ENCODE assay signal across 26 cellular contexts in the genomic region with DNA sequence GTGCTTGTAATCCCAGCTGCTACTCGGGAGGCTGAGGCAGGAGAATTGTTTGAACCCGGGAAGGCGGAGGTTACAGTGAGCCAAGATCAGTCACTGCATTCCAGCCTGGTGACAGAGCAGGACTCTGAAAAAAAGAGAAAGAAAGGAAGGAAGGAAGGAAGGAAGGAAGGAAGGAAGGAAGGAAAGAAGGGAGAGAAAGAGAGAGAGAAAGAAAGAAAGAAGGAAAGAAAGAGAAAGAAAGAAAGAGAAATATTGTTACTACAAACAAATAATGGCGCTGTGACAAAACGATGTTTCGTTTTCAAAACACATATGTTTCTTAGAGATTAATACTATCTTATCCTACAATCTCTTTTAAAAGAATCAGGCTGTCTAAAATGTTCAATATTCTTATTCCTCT. TPM values are rescaled to one million over a fixed set of nuclear protein-coding genes. Genes with fewer than 3 reads are reported as not detected.
"Had no signal": no experiment of that assay in that cellular context is flagged by ENCODE, and none has a peak within 500 bp of the region (broad histone marks: within the 10 kb centered on the region; RNA-seq: fewer than 3 reads in every experiment).

No MANE protein-coding gene starts in this region.

- H3K36me3 ChIP-seq: stomach, thoracic aorta, thyroid gland, tibial artery, tibial nerve, transverse colon, upper lobe of left lung, upper lobe of right lung, uterus, vagina had no signal

- H3K4me1 ChIP-seq: stomach, testis, thyroid gland, tibial artery, tibial nerve, transverse colon, upper lobe of left lung, upper lobe of right lung, uterus, vagina had no signal

- H3K27ac ChIP-seq: stomach, testis, thoracic aorta, thyroid gland, tibial artery, tibial nerve, transverse colon, upper lobe of left lung, upper lobe of right lung, uterus, vagina had no signal

- ATAC-seq: stimulated activated effector memory CD8-positive, alpha-beta T cell treated with anti-CD3 and anti-CD28 coated beads, Interleukin-12 subunit alpha, Interleukin-12 subunit beta, amount 100 ng/mL, for 72 hours; stimulated activated memory B cell treated with anti-CD40 and anti-IgM and Interleukin-4, amounts not matched to agents 10 μg/mL and 1 μg/mL and 100 μg/mL, for 72 hours; stimulated activated naive B cell treated with anti-CD40 and anti-IgM and Interleukin-4, amounts not matched to agents 10 μg/mL and 1 μg/mL and 100 μg/mL, for 72 hours; stimulated activated naive CD8-positive, alpha-beta T cell treated with anti-CD3 and anti-CD28 coated beads, Interleukin-15, amount 100 ng/mL, for 72 hours; stimulated activated naive CD8-positive, alpha-beta T cell treated with anti-CD3 and anti-CD28 coated beads, Interleukin-15, Interleukin-2, amounts not matched to agents 100 U/mL and 50 U/mL, for 24 hours; upper lobe of right lung had no signal

- H3K9me3 ChIP-seq: testis, thoracic aorta, thyroid gland, tibial nerve, transverse colon, upper lobe of left lung, upper lobe of right lung, uterus, vagina had no signal

- H3K27me3 ChIP-seq: testis, thyroid gland, tibial artery, transverse colon, upper lobe of left lung, upper lobe of right lung, uterus, vagina had no signal

- H3K4me3 ChIP-seq: stomach, testis, thoracic aorta, thyroid gland, tibial artery, tibial nerve, transverse colon, upper lobe of left lung, upper lobe of right lung, uterus, vagina had no signal

- FAIRE-seq: urothelium cell line had no signal

- DNase-seq: stimulated activated CD4-positive, alpha-beta T cell treated with anti-CD3 and anti-CD28 coated beads, Interleukin-2, amount 100 ng/mL, for 24 hours; stimulated activated CD4-positive, alpha-beta T cell treated with anti-CD3 and anti-CD28 coated beads, Interleukin-2, amount 100 ng/mL, for 48 hours; stimulated activated CD4-positive, alpha-beta T cell treated with anti-CD3 and anti-CD28 coated beads, Interleukin-4, amount 100 ng/mL, for 1 hour; stimulated activated CD4-positive, alpha-beta T cell treated with anti-CD3 and anti-CD28 coated beads, Interleukin-4, amount 100 ng/mL, for 24 hours; stimulated activated CD4-positive, alpha-beta T cell treated with anti-CD3 and anti-CD28 coated beads, Interleukin-4, amount 100 ng/mL, for 4 hours; stimulated activated naive B cell treated with anti-CD40 and anti-IgM and Interleukin-4, amounts not matched to agents 10 μg/mL and 1 μg/mL and 100 μg/mL, for 72 hours; stimulated activated naive CD4-positive, alpha-beta T cell; stimulated activated naive CD4-positive, alpha-beta T cell treated with Interleukin-2 at 50 U/mL for 16 hours; stimulated activated naive CD8-positive, alpha-beta T cell treated with anti-CD3 and anti-CD28 coated beads, Interleukin-15, amount 100 ng/mL, for 72 hours; stimulated activated naive CD8-positive, alpha-beta T cell treated with anti-CD3 and anti-CD28 coated beads, Interleukin-15, Interleukin-2, amounts not matched to agents 100 U/mL and 50 U/mL, for 24 hours; stomach; substantia nigra; testis; thyroid gland; tibial artery; transverse colon; trophoblast cell; upper lobe of left lung; upper lobe of right lung; uterus had no signal

RNA-seq across cellular contexts. Expression of a gene that starts 42.1 kb away (rescaled TPM):
- total RNA-seq: upper lobe of right lung, vagina had no signal
